In genomic region chr3:58519668-58520402, GRCh38 we compare ENCODE assay signal across 1 cellular context.
TF ChIP-seq lines count a peak whose summit lies in the region.

No MANE protein-coding gene starts in this region.

TF ChIP-seq in HepG2, 621 proteins besides CTCF, POLR2A, EP300 and RAD21 (continues in another document):
- no peak for TF ChIP-seq GRHL1 (CRISPR knock-in tag; conservative IDR thresholded peaks at IDR 0.05)
- TF ChIP-seq ZNF44 (CRISPR knock-in tag; IDR thresholded peaks at IDR 0.05) = no peak
- TF ChIP-seq HCFC1 (IDR thresholded peaks at IDR 0.05; ENCODE audit: low read depth, low read length) = no peak
- no peak for TF ChIP-seq HOXA9 (CRISPR knock-in tag; IDR thresholded peaks at IDR 0.05; ENCODE audit: borderline replicate concordance)
- peak; percentile 80 for TF ChIP-seq GATAD2A (CRISPR knock-in tag; IDR thresholded peaks at IDR 0.05)
- TF ChIP-seq TBX3 (IDR thresholded peaks at IDR 0.05; ENCODE audit: borderline replicate concordance) = no peak
- TF ChIP-seq ONECUT2 (CRISPR knock-in tag; IDR thresholded peaks at IDR 0.05) = no peak
- TF ChIP-seq ZSCAN29 (CRISPR knock-in tag; conservative IDR thresholded peaks at IDR 0.05) = no peak
- TF ChIP-seq, protein P1, sequence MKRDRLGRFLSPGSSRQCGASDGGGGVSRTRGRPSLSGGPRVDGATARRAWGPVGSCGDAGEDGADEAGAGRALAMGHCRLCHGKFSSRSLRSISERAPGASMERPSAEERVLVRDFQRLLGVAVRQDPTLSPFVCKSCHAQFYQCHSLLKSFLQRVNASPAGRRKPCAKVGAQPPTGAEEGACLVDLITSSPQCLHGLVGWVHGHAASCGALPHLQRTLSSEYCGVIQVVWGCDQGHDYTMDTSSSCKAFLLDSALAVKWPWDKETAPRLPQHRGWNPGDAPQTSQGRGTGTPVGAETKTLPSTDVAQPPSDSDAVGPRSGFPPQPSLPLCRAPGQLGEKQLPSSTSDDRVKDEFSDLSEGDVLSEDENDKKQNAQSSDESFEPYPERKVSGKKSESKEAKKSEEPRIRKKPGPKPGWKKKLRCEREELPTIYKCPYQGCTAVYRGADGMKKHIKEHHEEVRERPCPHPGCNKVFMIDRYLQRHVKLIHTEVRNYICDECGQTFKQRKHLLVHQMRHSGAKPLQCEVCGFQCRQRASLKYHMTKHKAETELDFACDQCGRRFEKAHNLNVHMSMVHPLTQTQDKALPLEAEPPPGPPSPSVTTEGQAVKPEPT (CRISPR knock-in tag; IDR thresholded peaks at IDR 0.05; ENCODE audit: low read depth) = no peak
- no peak for TF ChIP-seq SMARCE1 (IDR thresholded peaks at IDR 0.05; ENCODE audit: borderline replicate concordance)
- TF ChIP-seq ZFP41 (CRISPR knock-in tag; IDR thresholded peaks at IDR 0.05; ENCODE audit: borderline replicate concordance) = no peak
- TF ChIP-seq ZNF558 (CRISPR knock-in tag; IDR thresholded peaks at IDR 0.05; ENCODE audit: borderline replicate concordance) = 0 out of 2 replicates have a peak, but pooled peaks have one; percentile 42
- no peak for TF ChIP-seq ZBTB46 (CRISPR knock-in tag; IDR thresholded peaks at IDR 0.05; ENCODE audit: borderline replicate concordance)
- no peak for TF ChIP-seq ZBTB25 (CRISPR knock-in tag; IDR thresholded peaks at IDR 0.05)
- no peak for TF ChIP-seq ZFP36L2 (CRISPR knock-in tag; IDR thresholded peaks at IDR 0.05)
- no peak for TF ChIP-seq ZNF33A (CRISPR knock-in tag; IDR thresholded peaks at IDR 0.05; ENCODE audit: borderline replicate concordance)
- TF ChIP-seq CBX1 (IDR thresholded peaks at IDR 0.05; ENCODE audit: low read depth) = no peak
- TF ChIP-seq MTA1 (CRISPR knock-in tag; IDR thresholded peaks at IDR 0.05; ENCODE audit: borderline replicate concordance) = peak; percentile 62; the same call in 1 of the 2 replicates
- peak; percentile 64 for TF ChIP-seq SAP130 (CRISPR knock-in tag; IDR thresholded peaks at IDR 0.05; ENCODE audit: low read depth)
- no peak for TF ChIP-seq IKZF1 (IDR thresholded peaks at IDR 0.05)
- TF ChIP-seq, protein P2, sequence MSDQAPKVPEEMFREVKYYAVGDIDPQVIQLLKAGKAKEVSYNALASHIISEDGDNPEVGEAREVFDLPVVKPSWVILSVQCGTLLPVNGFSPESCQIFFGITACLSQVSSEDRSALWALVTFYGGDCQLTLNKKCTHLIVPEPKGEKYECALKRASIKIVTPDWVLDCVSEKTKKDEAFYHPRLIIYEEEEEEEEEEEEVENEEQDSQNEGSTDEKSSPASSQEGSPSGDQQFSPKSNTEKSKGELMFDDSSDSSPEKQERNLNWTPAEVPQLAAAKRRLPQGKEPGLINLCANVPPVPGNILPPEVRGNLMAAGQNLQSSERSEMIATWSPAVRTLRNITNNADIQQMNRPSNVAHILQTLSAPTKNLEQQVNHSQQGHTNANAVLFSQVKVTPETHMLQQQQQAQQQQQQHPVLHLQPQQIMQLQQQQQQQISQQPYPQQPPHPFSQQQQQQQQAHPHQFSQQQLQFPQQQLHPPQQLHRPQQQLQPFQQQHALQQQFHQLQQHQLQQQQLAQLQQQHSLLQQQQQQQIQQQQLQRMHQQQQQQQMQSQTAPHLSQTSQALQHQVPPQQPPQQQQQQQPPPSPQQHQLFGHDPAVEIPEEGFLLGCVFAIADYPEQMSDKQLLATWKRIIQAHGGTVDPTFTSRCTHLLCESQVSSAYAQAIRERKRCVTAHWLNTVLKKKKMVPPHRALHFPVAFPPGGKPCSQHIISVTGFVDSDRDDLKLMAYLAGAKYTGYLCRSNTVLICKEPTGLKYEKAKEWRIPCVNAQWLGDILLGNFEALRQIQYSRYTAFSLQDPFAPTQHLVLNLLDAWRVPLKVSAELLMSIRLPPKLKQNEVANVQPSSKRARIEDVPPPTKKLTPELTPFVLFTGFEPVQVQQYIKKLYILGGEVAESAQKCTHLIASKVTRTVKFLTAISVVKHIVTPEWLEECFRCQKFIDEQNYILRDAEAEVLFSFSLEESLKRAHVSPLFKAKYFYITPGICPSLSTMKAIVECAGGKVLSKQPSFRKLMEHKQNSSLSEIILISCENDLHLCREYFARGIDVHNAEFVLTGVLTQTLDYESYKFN (CRISPR knock-in tag; conservative IDR thresholded peaks at IDR 0.05) = peak; percentile 98
- TF ChIP-seq ARNT2 (CRISPR knock-in tag; IDR thresholded peaks at IDR 0.05; ENCODE audit: low read depth) = no peak
- 0 out of 2 replicates have a peak, but pooled peaks have one; percentile 5 for TF ChIP-seq STAG1 (CRISPR knock-in tag; IDR thresholded peaks at IDR 0.05)
- TF ChIP-seq E2F5 (CRISPR knock-in tag; conservative IDR thresholded peaks at IDR 0.05) = no peak
- TF ChIP-seq NR3C1 (CRISPR knock-in tag; IDR thresholded peaks at IDR 0.05) = no peak
- no peak; the same call in 1 of the 2 replicates for TF ChIP-seq ZMYM3 (CRISPR knock-in tag; IDR thresholded peaks at IDR 0.05)
- 0 out of 2 replicates have a peak, but pooled peaks have one; percentile 16 for TF ChIP-seq REPIN1 (CRISPR knock-in tag; IDR thresholded peaks at IDR 0.05; ENCODE audit: borderline replicate concordance, low read depth)
- peak; percentile 37 for TF ChIP-seq CCAR2 (optimal IDR thresholded peaks at IDR 0.05; ENCODE audit: low read depth, low read length)
- TF ChIP-seq ARNT (IDR thresholded peaks at IDR 0.05) = no peak
- TF ChIP-seq ARNTL (CRISPR knock-in tag; IDR thresholded peaks at IDR 0.05) = no peak
- TF ChIP-seq EHMT2 (IDR thresholded peaks at IDR 0.05; ENCODE audit: borderline replicate concordance, low read depth, low read length) = no peak
- no peak for TF ChIP-seq SP2 (CRISPR knock-in tag; IDR thresholded peaks at IDR 0.05)
- no peak for TF ChIP-seq ZNF569 (CRISPR knock-in tag; IDR thresholded peaks at IDR 0.05; ENCODE audit: borderline replicate concordance)
- TF ChIP-seq ZNF501 (CRISPR knock-in tag; IDR thresholded peaks at IDR 0.05) = 0 out of 2 replicates have a peak, but pooled peaks have one; percentile 64
- TF ChIP-seq ZNF264 (CRISPR knock-in tag; IDR thresholded peaks at IDR 0.05) = peak; percentile 44; the same call in 1 of the 2 replicates
- TF ChIP-seq NR2F6 (IDR thresholded peaks at IDR 0.05) = peak; percentile 82
- TF ChIP-seq NR2F6 (CRISPR knock-in tag; IDR thresholded peaks at IDR 0.05) = peak; percentile 90
- TF ChIP-seq, protein P3, sequence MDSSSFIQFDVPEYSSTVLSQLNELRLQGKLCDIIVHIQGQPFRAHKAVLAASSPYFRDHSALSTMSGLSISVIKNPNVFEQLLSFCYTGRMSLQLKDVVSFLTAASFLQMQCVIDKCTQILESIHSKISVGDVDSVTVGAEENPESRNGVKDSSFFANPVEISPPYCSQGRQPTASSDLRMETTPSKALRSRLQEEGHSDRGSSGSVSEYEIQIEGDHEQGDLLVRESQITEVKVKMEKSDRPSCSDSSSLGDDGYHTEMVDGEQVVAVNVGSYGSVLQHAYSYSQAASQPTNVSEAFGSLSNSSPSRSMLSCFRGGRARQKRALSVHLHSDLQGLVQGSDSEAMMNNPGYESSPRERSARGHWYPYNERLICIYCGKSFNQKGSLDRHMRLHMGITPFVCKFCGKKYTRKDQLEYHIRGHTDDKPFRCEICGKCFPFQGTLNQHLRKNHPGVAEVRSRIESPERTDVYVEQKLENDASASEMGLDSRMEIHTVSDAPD (CRISPR knock-in tag; IDR thresholded peaks at IDR 0.05) = no peak
- no peak for TF ChIP-seq ZBTB2 (CRISPR knock-in tag; IDR thresholded peaks at IDR 0.05; ENCODE audit: low read depth)
- TF ChIP-seq THYN1 (CRISPR knock-in tag; IDR thresholded peaks at IDR 0.05; ENCODE audit: borderline replicate concordance, low read depth) = no peak
- TF ChIP-seq ZKSCAN5 (CRISPR knock-in tag; IDR thresholded peaks at IDR 0.05) = no peak
- TF ChIP-seq BATF2 (CRISPR knock-in tag; IDR thresholded peaks at IDR 0.05) = no peak
- TF ChIP-seq ZBTB3 (CRISPR knock-in tag; IDR thresholded peaks at IDR 0.05; ENCODE audit: borderline replicate concordance, low read depth) = no peak
- TF ChIP-seq ZFP62 (CRISPR knock-in tag; IDR thresholded peaks at IDR 0.05) = no peak
- no peak for TF ChIP-seq SALL2 (CRISPR knock-in tag; IDR thresholded peaks at IDR 0.05)
- TF ChIP-seq GPBP1L1 (CRISPR knock-in tag; IDR thresholded peaks at IDR 0.05) = no peak
- no peak; the same call in 1 of the 2 replicates for TF ChIP-seq NFIC (IDR thresholded peaks at IDR 0.05; ENCODE audit: low read length)
- TF ChIP-seq, protein P4, sequence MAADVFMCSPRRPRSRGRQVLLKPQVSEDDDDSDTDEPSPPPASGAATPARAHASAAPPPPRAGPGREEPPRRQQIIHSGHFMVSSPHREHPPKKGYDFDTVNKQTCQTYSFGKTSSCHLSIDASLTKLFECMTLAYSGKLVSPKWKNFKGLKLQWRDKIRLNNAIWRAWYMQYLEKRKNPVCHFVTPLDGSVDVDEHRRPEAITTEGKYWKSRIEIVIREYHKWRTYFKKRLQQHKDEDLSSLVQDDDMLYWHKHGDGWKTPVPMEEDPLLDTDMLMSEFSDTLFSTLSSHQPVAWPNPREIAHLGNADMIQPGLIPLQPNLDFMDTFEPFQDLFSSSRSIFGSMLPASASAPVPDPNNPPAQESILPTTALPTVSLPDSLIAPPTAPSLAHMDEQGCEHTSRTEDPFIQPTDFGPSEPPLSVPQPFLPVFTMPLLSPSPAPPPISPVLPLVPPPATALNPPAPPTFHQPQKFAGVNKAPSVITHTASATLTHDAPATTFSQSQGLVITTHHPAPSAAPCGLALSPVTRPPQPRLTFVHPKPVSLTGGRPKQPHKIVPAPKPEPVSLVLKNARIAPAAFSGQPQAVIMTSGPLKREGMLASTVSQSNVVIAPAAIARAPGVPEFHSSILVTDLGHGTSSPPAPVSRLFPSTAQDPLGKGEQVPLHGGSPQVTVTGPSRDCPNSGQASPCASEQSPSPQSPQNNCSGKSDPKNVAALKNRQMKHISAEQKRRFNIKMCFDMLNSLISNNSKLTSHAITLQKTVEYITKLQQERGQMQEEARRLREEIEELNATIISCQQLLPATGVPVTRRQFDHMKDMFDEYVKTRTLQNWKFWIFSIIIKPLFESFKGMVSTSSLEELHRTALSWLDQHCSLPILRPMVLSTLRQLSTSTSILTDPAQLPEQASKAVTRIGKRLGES (CRISPR knock-in tag; IDR thresholded peaks at IDR 0.05; ENCODE audit: borderline replicate concordance) = no peak
- TF ChIP-seq KLF11 (CRISPR knock-in tag; IDR thresholded peaks at IDR 0.05) = no peak
